Comparison of ENCODE assay signal across 24 cellular contexts in genomic region chr12:120140603-120141002, GRCh38. TPM values are rescaled to one million over a fixed set of nuclear protein-coding genes. Genes with fewer than 3 reads are reported as not detected.
DNase-seq lines count a peak whose midpoint lies in the region; ATAC-seq, FAIRE-seq and TF ChIP-seq lines count a peak whose summit lies in the region.
"Had no signal": no experiment of that assay in that cellular context is flagged by ENCODE, and none has a peak within 500 bp of the region (broad histone marks: within the 10 kb centered on the region; RNA-seq: fewer than 3 reads in every experiment).

No MANE protein-coding gene starts in this region.

- H3K14ac ChIP-seq in IMR-90 (replicated peaks; ENCODE audit: low read depth, low read length), result 0 out of 2 replicates have a peak overlapping the region, but pooled peaks have one; percentile 45

- H2AK9ac ChIP-seq in IMR-90 (replicated peaks; ENCODE audit: low read depth, low read length, poor library complexity), result no peak overlapping the region

- H3K9me3 Mint-ChIP-seq in nephron progenitor cell (no peaks in the 10 kb centered on the region), chondrocyte (ENCODE audit: low read depth) (no peaks in the 10 kb centered on the region)

- H3K27me3 ChIP-seq in IMR-90 (ENCODE audit: control insufficient read depth, insufficient read depth, low read length) (no peaks in the 10 kb centered on the region), bronchial epithelial cell (ENCODE audit: control insufficient read depth, insufficient read depth, low read length) (no peaks in the 10 kb centered on the region), psoas muscle (ENCODE audit: insufficient read depth in 3 of 3, low read length in 2 of 3) (no peaks in the 10 kb centered on the region)

- H3K36me3 Mint-ChIP-seq in nephron progenitor cell (ENCODE audit: low read depth) (peaks cover 83% of the 10 kb centered on the region), chondrocyte (ENCODE audit: low read depth) (peaks cover 63% of the 10 kb centered on the region)

- no peak overlapping the region for H3K4me3 Mint-ChIP-seq in nephron progenitor cell
- no peak overlapping the region for H3K4me3 Mint-ChIP-seq in chondrocyte (ENCODE audit: unreplicated experiment)
- H3K4me3 Mint-ChIP-seq: B cell, CD14-positive monocyte had no signal

- peaks cover 23 to 53% of the 10 kb centered on the region in 2 experiments for H3K79me1 ChIP-seq in IMR-90 (ENCODE audit: low read depth in 1 of 2, low read length in 2 of 2)

- intact Hi-C loops in IMR-90 (cut with micrococcal nuclease) (loop anchor here (5.0 kb wide), 1 partner anchor 37 kb away; no protein-coding TSS in a partner anchor), psoas muscle (cut with DNase I) (no loop called here)

- no peaks in the 10 kb centered on the region for H3K9me3 ChIP-seq in IMR-90 (ENCODE audit: control insufficient read depth, insufficient read depth, low read length)
- no peaks in the 10 kb centered on the region for H3K9me3 ChIP-seq in psoas muscle
- H3K9me3 ChIP-seq: A549 had no signal

- peak overlapping the region; percentile 64 for H2BK20ac ChIP-seq in IMR-90 (ENCODE audit: low read depth, low read length)

- ATAC-seq in IMR-90 (ENCODE audit: low read depth) (no peak; the same call in 1 of the 2 replicates), psoas muscle (no peak)
- ATAC-seq: A549, Panc1 had no signal

- no CpG with 5 or more reads among the region's 9 CpGs for WGBS in IMR-90 (ENCODE audit: extremely low coverage in 2 of 2, insufficient read length in 1 of 2), 2 experiments
- WGBS in psoas muscle, 3 donors, result 86 to 88% (median 86%) methylated on average over 9 of the region's 9 CpGs

- BruUV-seq in IMR-90 (replicated peaks; lab: Mats Ljungman, UMichigan), result no TSS peak

- DNase-seq in IMR-90, result peak; percentile 10
- no peak for DNase-seq in bronchial epithelial cell (ENCODE audit: low read depth)
- DNase-seq in nephron progenitor cell, result no peak
- DNase-seq in amygdala (lab: John Stamatoyannopoulos, UW), result no peak
- DNase-seq in NCI-H2227 (lab: John Stamatoyannopoulos, UW; ENCODE audit: unreplicated experiment), result no peak
- no peak for DNase-seq in chondrocyte (ENCODE audit: low spot score)
- no peak for DNase-seq in psoas muscle
- DNase-seq: DMS53; GF-D8; KG1; NCI-H1092 treated with DMSO at 0.1 percent for 48 hours; NCI-H2029 treated with DMSO at 0.1 percent for 48 hours; NCI-H345; NCI-H524; NCI-H774; NK-92 treated with Interleukin-12 subunit alpha and Interleukin-12 subunit beta, amount 100 ng/mL, for 24 hours; SIG-M5 had no signal

- H3K27ac ChIP-seq in 22Rv1 (peak overlapping the region; percentile 88; the same call in 1 of the 2 replicates), IMR-90 (ENCODE audit: insufficient read depth, low read length) (peak overlapping the region; percentile 30; the same call in 1 of the 2 replicates), psoas muscle (no peak overlapping the region)
- H3K27ac ChIP-seq: A549, HL-60 had no signal

- peak; percentile 58 for FAIRE-seq in bronchial epithelial cell (lab: Jason Lieb, UNC)
- FAIRE-seq: A549, H54 had no signal

- H3K27me3 Mint-ChIP-seq in nephron progenitor cell (ENCODE audit: low read depth, poor library complexity) (no peaks in the 10 kb centered on the region), chondrocyte (ENCODE audit: low read depth) (no peaks in the 10 kb centered on the region)
- H3K27me3 Mint-ChIP-seq: B cell had no signal

- CTCF ChIA-PET in IMR-90 (lab: Yijun Ruan, JAX), result no interaction called here

- TF ChIP-seq RAD21 in IMR-90 (IDR thresholded peaks at IDR 0.05; ENCODE audit: low read length), result no peak

- POLR2A ChIA-PET in IMR-90 (lab: Charles Lee; ENCODE audit: unreplicated experiment), result no interaction called here

- no peak overlapping the region for H3K9ac ChIP-seq in IMR-90 (ENCODE audit: low read depth, low read length)

- peak overlapping the region; percentile 73 for H3K4ac ChIP-seq in IMR-90 (ENCODE audit: low read depth, low read length)

- peaks cover 11% of the 10 kb centered on the region for H3K4me1 ChIP-seq in IMR-90 (ENCODE audit: control insufficient read depth, insufficient read depth, low read length)
- H3K4me1 ChIP-seq in psoas muscle, result no peaks in the 10 kb centered on the region
- H3K4me1 ChIP-seq: A549 had no signal

- dilution Hi-C loops in IMR-90 (cut with HindIII; ENCODE audit: low sequenced_read_pairs, unreplicated experiment), result no loop called here

- H3K9me1 ChIP-seq in IMR-90 (ENCODE audit: insufficient read depth, low read length), result peaks cover 28% of the 10 kb centered on the region

- in situ Hi-C loops in IMR-90 (cut with MboI; ENCODE audit: low sequenced_read_pairs), result loop anchor here (5.0 kb wide), 1 partner anchor 42 kb away; no protein-coding TSS in a partner anchor

- peak overlapping the region; percentile 19; the same call in 1 of the 2 replicates for H2BK120ac ChIP-seq in IMR-90 (ENCODE audit: low read depth, low read length)

- H3K4me3 ChIP-seq in IMR-90 (ENCODE audit: insufficient read depth, low read depth, low read length) (no peak overlapping the region), bronchial epithelial cell (ENCODE audit: low read depth, low read length) (no peak overlapping the region), psoas muscle (no peak overlapping the region)
- H3K4me3 ChIP-seq: A549 had no signal

- TF ChIP-seq CTCF in 22Rv1 (IDR thresholded peaks at IDR 0.05), result no peak
- TF ChIP-seq CTCF in IMR-90 (conservative IDR thresholded peaks at IDR 0.05; ENCODE audit: low read depth, low read length), result no peak
- TF ChIP-seq CTCF in bronchial epithelial cell (IDR thresholded peaks at IDR 0.05; ENCODE audit: insufficient read depth, low read length, severe bottlenecking), result no peak
- no peak for TF ChIP-seq CTCF in nephron progenitor cell (IDR thresholded peaks at IDR 0.05)
- no peak for TF ChIP-seq CTCF in chondrocyte (IDR thresholded peaks at IDR 0.05)
- no peak for TF ChIP-seq CTCF in psoas muscle (IDR thresholded peaks at IDR 0.05)

- H3K4me1 Mint-ChIP-seq in nephron progenitor cell (no peaks in the 10 kb centered on the region), chondrocyte (ENCODE audit: low read depth) (peaks cover 16% of the 10 kb centered on the region)
- H3K4me1 Mint-ChIP-seq: B cell, CD14-positive monocyte had no signal

- peak overlapping the region; percentile 19; the same call in 1 of the 2 replicates for H3K18ac ChIP-seq in IMR-90 (ENCODE audit: low read depth, low read length)

- H2BK5ac ChIP-seq in IMR-90 (ENCODE audit: low read depth, low read length, poor library complexity, severe bottlenecking), result peak overlapping the region; percentile 55

- H4K91ac ChIP-seq in IMR-90 (ENCODE audit: insufficient read depth, low read depth, low read length), result peak overlapping the region; percentile 66; the same call in 1 of the 2 replicates

- no peak overlapping the region for H2BK15ac ChIP-seq in IMR-90 (ENCODE audit: low read depth, low read length)

- H3K4me2 ChIP-seq in IMR-90 (ENCODE audit: low read depth, low read length), result no peak overlapping the region
- H3K4me2 ChIP-seq: A549 had no signal

- no peak overlapping the region for H4K5ac ChIP-seq in IMR-90 (ENCODE audit: low read depth, low read length)

- 0 out of 4 replicates have a peak overlapping the region, but pooled peaks of 1 of the 2 experiments have one; percentile 42 for H4K8ac ChIP-seq in IMR-90 (ENCODE audit: low read depth in 2 of 2, low read length in 2 of 2)

- H2AFZ ChIP-seq in IMR-90 (replicated peaks; ENCODE audit: low read length, poor library complexity), result no peak overlapping the region

- 0 out of 2 replicates have a peak overlapping the region, but pooled peaks have one; percentile 18 for H2AK5ac ChIP-seq in IMR-90 (ENCODE audit: low read depth, low read length)

- peak overlapping the region; percentile 16; the same call in 1 of the 2 replicates for H3K56ac ChIP-seq in IMR-90 (ENCODE audit: extremely low read depth, insufficient read depth, low read length)

- peaks cover 19% of the 10 kb centered on the region for H4K20me1 ChIP-seq in IMR-90 (ENCODE audit: insufficient read depth, low read length)

- H3K36me3 ChIP-seq in IMR-90 (ENCODE audit: control insufficient read depth, insufficient read depth, low read length) (peaks cover 81% of the 10 kb centered on the region), bronchial epithelial cell (ENCODE audit: control insufficient read depth, insufficient read depth, low read length) (peaks cover 52% of the 10 kb centered on the region), psoas muscle (ENCODE audit: insufficient read depth in 1 of 2, low read depth in 1 of 2) (peaks cover 14 to 100% of the 10 kb centered on the region in 2 donors)

- no peak for TF ChIP-seq POLR2A in IMR-90 (IDR thresholded peaks at IDR 0.05; ENCODE audit: low read depth, low read length)

- H3K23ac ChIP-seq in IMR-90 (ENCODE audit: low read depth, low read length), result no peak overlapping the region

- H3K27ac Mint-ChIP-seq in nephron progenitor cell, result peak overlapping the region; percentile 5
- H3K27ac Mint-ChIP-seq in chondrocyte (ENCODE audit: unreplicated experiment), result no peak overlapping the region
- H3K27ac Mint-ChIP-seq: B cell had no signal

TF ChIP-seq in IMR-90, 13 proteins besides CTCF, POLR2A, EP300 and RAD21 (continues in another document):
- TF ChIP-seq USF2 (IDR thresholded peaks at IDR 0.05; ENCODE audit: low read depth, low read length) (no peak), RFX5 (IDR thresholded peaks at IDR 0.05; ENCODE audit: low read depth, low read length) (no peak), MAFK (IDR thresholded peaks at IDR 0.05; ENCODE audit: low read depth, low read length) (no peak), CHD1 (IDR thresholded peaks at IDR 0.05; ENCODE audit: low read depth, low read length) (no peak)

RNA-seq across cellular contexts. Expression of gene RAB35, which starts 24.1 kb away (rescaled TPM):
- 32.6 and 35.0 TPM in 2 replicates for total RNA-seq in IMR-90 (2012; rRNA removed)
- 47.6 and 49.6 TPM in 2 replicates for polyA plus RNA-seq in IMR-90 (2012; rRNA removed)
- 31.2 and 45.6 TPM in 2 replicates for polyA plus RNA-seq in IMR-90 (2012; cell fraction: cytosol; rRNA removed)
- 64.2 and 73.1 TPM in 2 replicates for polyA plus RNA-seq in IMR-90 (2012; cell fraction: nucleus; rRNA removed; ENCODE audit: low replicate concordance)
- total RNA-seq in bronchial epithelial cell, result 26.9 and 31.5 TPM in 2 replicates
- 37.2 to 49.6 TPM (median 44.4 TPM) in 3 replicates for total RNA-seq in chondrocyte
- total RNA-seq in psoas muscle, result 10 to 100 TPM; 24.0 to 38.7 (median 35.6) TPM
- 10 to 100 TPM; 18.9 to 33.2 (median 31.1) TPM for polyA plus RNA-seq in psoas muscle

RNA-seq across cellular contexts. Expression of gene GCN1, which starts 53.9 kb away (rescaled TPM):
- total RNA-seq in IMR-90 (2012; rRNA removed), result 65.8 and 77.6 TPM in 2 replicates
- 57.8 and 76.1 TPM in 2 replicates for polyA plus RNA-seq in IMR-90 (2012; rRNA removed)
- 28.3 and 50.4 TPM in 2 replicates for polyA plus RNA-seq in IMR-90 (2012; cell fraction: cytosol; rRNA removed)
- 74.2 and 147 TPM in 2 replicates for polyA plus RNA-seq in IMR-90 (2012; cell fraction: nucleus; rRNA removed; ENCODE audit: low replicate concordance)
- total RNA-seq in bronchial epithelial cell, result 52.4 and 75.8 TPM in 2 replicates
- total RNA-seq in chondrocyte, result 92.3 to 137 TPM (median 97.5 TPM) in 3 replicates
- total RNA-seq in psoas muscle, result 10 to 100 TPM; 63.1 to 80.9 (median 68.6) TPM
- 10 to 100 TPM; 19.6 to 55.7 (median 43.2) TPM for polyA plus RNA-seq in psoas muscle
